In genomic region chr4:3572363-3572762, GRCh38 we compare ENCODE assay signal across 16 cellular contexts.
"Had no signal": no experiment of that assay in that cellular context is flagged by ENCODE, and none has a peak within 500 bp of the region (broad histone marks: within the 10 kb centered on the region; RNA-seq: fewer than 3 reads in every experiment).

No MANE protein-coding gene starts in this region.

- H3K27ac ChIP-seq: heart left ventricle, ovary, thoracic aorta had no signal

- H3K4me1 ChIP-seq: heart left ventricle had no signal

- H3K27ac Mint-ChIP-seq: activated CD4-positive, alpha-beta memory T cell treated with anti-CD3 and anti-CD28 coated beads, Interleukin-2, amount 10 ng/mL, durations not matched to agents 7 days and 5 days; activated naive CD4-positive, alpha-beta T cell treated with anti-CD3 and anti-CD28 coated beads, Interleukin-2, amount 10 ng/mL, durations not matched to agents 7 days and 5 days; activated T-cell treated with anti-CD3 and anti-CD28 coated beads, Interleukin-2, amount 50 U/mL, for 24 hours had no signal

- H3K36me3 Mint-ChIP-seq: activated naive CD4-positive, alpha-beta T cell treated with anti-CD3 and anti-CD28 coated beads, Interleukin-2, amount 10 ng/mL, durations not matched to agents 7 days and 5 days had no signal

- H3K4me1 Mint-ChIP-seq: activated CD4-positive, alpha-beta memory T cell treated with anti-CD3 and anti-CD28 coated beads, Interleukin-2, amount 10 ng/mL, durations not matched to agents 7 days and 5 days; activated naive CD4-positive, alpha-beta T cell treated with anti-CD3 and anti-CD28 coated beads, Interleukin-2, amount 10 ng/mL, durations not matched to agents 7 days and 5 days had no signal

- H3K27me3 Mint-ChIP-seq: activated CD4-positive, alpha-beta memory T cell treated with anti-CD3 and anti-CD28 coated beads, Interleukin-2, amount 10 ng/mL, durations not matched to agents 7 days and 5 days; activated naive CD4-positive, alpha-beta T cell treated with anti-CD3 and anti-CD28 coated beads, Interleukin-2, amount 10 ng/mL, durations not matched to agents 7 days and 5 days had no signal

- H3K4me3 Mint-ChIP-seq: activated CD4-positive, alpha-beta memory T cell treated with anti-CD3 and anti-CD28 coated beads, Interleukin-2, amount 10 ng/mL, durations not matched to agents 7 days and 5 days; activated naive CD4-positive, alpha-beta T cell treated with anti-CD3 and anti-CD28 coated beads, Interleukin-2, amount 10 ng/mL, durations not matched to agents 7 days and 5 days; activated T-cell treated with anti-CD3 and anti-CD28 coated beads, Interleukin-2, amount 50 U/mL, for 24 hours had no signal

- H3K27me3 ChIP-seq: ovary had no signal

- H3K9me3 ChIP-seq: heart left ventricle, ovary, thoracic aorta had no signal

- ATAC-seq: heart left ventricle, left lobe of liver had no signal

- H3K4me3 ChIP-seq: heart left ventricle, ovary, thoracic aorta had no signal

- DNase-seq: activated CD4-positive, alpha-beta memory T cell treated with anti-CD3 and anti-CD28 coated beads, Interleukin-2, amount 10 ng/mL, durations not matched to agents 7 days and 5 days; activated CD4-positive, alpha-beta T cell treated with anti-CD3 and anti-CD28 coated beads for 1 hour; activated naive CD4-positive, alpha-beta T cell treated with anti-CD3 and anti-CD28 coated beads, Interleukin-2, amount 10 ng/mL, durations not matched to agents 7 days and 5 days; activated T-cell treated with anti-CD3 and anti-CD28 coated beads, Interleukin-2, amount 50 U/mL, for 24 hours; islet precursor cell; mesenchymal stem cell; ovary; stimulated activated CD4-positive, alpha-beta T cell treated with anti-CD3 and anti-CD28 coated beads, Interleukin-12 subunit alpha, Interleukin-12 subunit beta, amount 100 ng/mL, for 4 hours; stimulated activated CD4-positive, alpha-beta T cell treated with anti-CD3 and anti-CD28 coated beads, Interleukin-2, amount 100 ng/mL, for 24 hours; T-helper 1 cell; T1000 had no signal

- H3K9me3 Mint-ChIP-seq: activated CD4-positive, alpha-beta memory T cell treated with anti-CD3 and anti-CD28 coated beads, Interleukin-2, amount 10 ng/mL, durations not matched to agents 7 days and 5 days; activated naive CD4-positive, alpha-beta T cell treated with anti-CD3 and anti-CD28 coated beads, Interleukin-2, amount 10 ng/mL, durations not matched to agents 7 days and 5 days; activated T-cell treated with anti-CD3 and anti-CD28 coated beads, Interleukin-2, amount 50 U/mL, for 24 hours had no signal

- FAIRE-seq: astrocyte, frontal cortex had no signal

- H3K36me3 ChIP-seq: heart left ventricle, ovary, thoracic aorta had no signal
